In genomic region chr5:72556351-72557146, GRCh38 we compare ENCODE assay signal across 8 cellular contexts. TPM values are rescaled to one million over a fixed set of nuclear protein-coding genes. Genes with fewer than 3 reads are reported as not detected.
DNase-seq lines count a peak whose midpoint lies in the region; ATAC-seq, FAIRE-seq and TF ChIP-seq lines count a peak whose summit lies in the region.

No MANE protein-coding gene starts in this region.

- H3K4me3 ChIP-seq in KMS-11 (IDR thresholded peaks at IDR 0.05; ENCODE audit: insufficient read depth, low read depth, low read length), result no peak overlapping the region
- H3K4me3 ChIP-seq in WI38 (ENCODE audit: low read depth, low read length), result peak overlapping the region; percentile 20
- peak overlapping the region; percentile 52 for H3K4me3 ChIP-seq in epithelial cell of proximal tubule (ENCODE audit: low read depth, low read length)
- peak overlapping the region; percentile 20 for H3K4me3 ChIP-seq in mononuclear cell (ENCODE audit: low read length)

- no peaks in the 10 kb centered on the region for H3K9me3 ChIP-seq in mononuclear cell (ENCODE audit: low read depth, low read length)

- no peak overlapping the region for H3K4me2 ChIP-seq in KMS-11

- no peak for TF ChIP-seq CTCF in KMS-11 (conservative IDR thresholded peaks at IDR 0.05; ENCODE audit: low read depth, low read length)
- TF ChIP-seq CTCF in WI38 (IDR thresholded peaks at IDR 0.05; ENCODE audit: low read depth, low read length), result no peak
- TF ChIP-seq CTCF in epithelial cell of proximal tubule (conservative IDR thresholded peaks at IDR 0.05; ENCODE audit: low read depth, low read length), result peak; percentile 38

- peak overlapping the region; percentile 38 for H3K27ac Mint-ChIP-seq in stimulated activated naive CD8-positive, alpha-beta T cell treated with anti-CD3 and anti-CD28 coated beads, Interleukin-15, Interleukin-2, amounts not matched to agents 100 ng/mL and 50 ng/mL, for 24 hours

- H3K27me3 Mint-ChIP-seq in stimulated activated naive CD8-positive, alpha-beta T cell treated with anti-CD3 and anti-CD28 coated beads, Interleukin-15, Interleukin-2, amounts not matched to agents 100 ng/mL and 50 ng/mL, for 24 hours, result peaks cover 53% of the 10 kb centered on the region

- H4K20me1 ChIP-seq in KMS-11 (ENCODE audit: insufficient read depth), result no peaks in the 10 kb centered on the region

- no peaks in the 10 kb centered on the region for H3K27me3 ChIP-seq in KMS-11 (ENCODE audit: insufficient read depth, low read depth)
- no peaks in the 10 kb centered on the region for H3K27me3 ChIP-seq in mononuclear cell (ENCODE audit: insufficient read depth, low read length)

- H3K36me3 Mint-ChIP-seq in stimulated activated naive CD8-positive, alpha-beta T cell treated with anti-CD3 and anti-CD28 coated beads, Interleukin-15, Interleukin-2, amounts not matched to agents 100 ng/mL and 50 ng/mL, for 24 hours (ENCODE audit: low read depth), result no peaks in the 10 kb centered on the region

- peak; percentile 68 for DNase-seq in EH (ENCODE audit: low read depth)
- DNase-seq in epithelial cell of proximal tubule (ENCODE audit: low read depth), result peak; percentile 18
- no peak for DNase-seq in HTR-8/SVneo (ENCODE audit: insufficient read length, low spot score)

- H3K4me1 ChIP-seq in KMS-11 (ENCODE audit: low read depth, poor library complexity, severe bottlenecking) (no peaks in the 10 kb centered on the region), mononuclear cell (ENCODE audit: insufficient read depth, low read length) (peaks cover 17% of the 10 kb centered on the region)

- no peaks in the 10 kb centered on the region for H3K9me3 Mint-ChIP-seq in stimulated activated naive CD8-positive, alpha-beta T cell treated with anti-CD3 and anti-CD28 coated beads, Interleukin-15, Interleukin-2, amounts not matched to agents 100 ng/mL and 50 ng/mL, for 24 hours

- no peaks in the 10 kb centered on the region for H3K36me3 ChIP-seq in KMS-11 (ENCODE audit: insufficient read depth)

- no peaks in the 10 kb centered on the region for H3K79me2 ChIP-seq in KMS-11 (ENCODE audit: insufficient read depth, low read depth)

- peaks cover 25% of the 10 kb centered on the region for H3K4me1 Mint-ChIP-seq in stimulated activated naive CD8-positive, alpha-beta T cell treated with anti-CD3 and anti-CD28 coated beads, Interleukin-15, Interleukin-2, amounts not matched to agents 100 ng/mL and 50 ng/mL, for 24 hours (ENCODE audit: low read depth)

- H3K4me3 Mint-ChIP-seq in stimulated activated naive CD8-positive, alpha-beta T cell treated with anti-CD3 and anti-CD28 coated beads, Interleukin-15, Interleukin-2, amounts not matched to agents 100 ng/mL and 50 ng/mL, for 24 hours, result peak overlapping the region; percentile 66

- no peak overlapping the region for H3K27ac ChIP-seq in KMS-11

- H3K9ac ChIP-seq in KMS-11, result no peak overlapping the region

- no peak for FAIRE-seq in HTR-8/SVneo (lab: Jason Lieb, UNC)

- ATAC-seq in GM21423 (IDR thresholded peaks at IDR 0.05; ENCODE audit: unreplicated experiment), result peak; percentile 88

- peak overlapping the region; percentile 42 for H2AFZ ChIP-seq in KMS-11 (ENCODE audit: low read depth)

RNA-seq across cellular contexts. Expression of gene ZNF366, which starts 49.3 kb away (rescaled TPM):
- total RNA-seq in epithelial cell of proximal tubule, result not detected in 2 replicates
- total RNA-seq in mononuclear cell, result 0.10 TPM
